1 cellular context compared by ENCODE assay signal in the genomic region with DNA sequence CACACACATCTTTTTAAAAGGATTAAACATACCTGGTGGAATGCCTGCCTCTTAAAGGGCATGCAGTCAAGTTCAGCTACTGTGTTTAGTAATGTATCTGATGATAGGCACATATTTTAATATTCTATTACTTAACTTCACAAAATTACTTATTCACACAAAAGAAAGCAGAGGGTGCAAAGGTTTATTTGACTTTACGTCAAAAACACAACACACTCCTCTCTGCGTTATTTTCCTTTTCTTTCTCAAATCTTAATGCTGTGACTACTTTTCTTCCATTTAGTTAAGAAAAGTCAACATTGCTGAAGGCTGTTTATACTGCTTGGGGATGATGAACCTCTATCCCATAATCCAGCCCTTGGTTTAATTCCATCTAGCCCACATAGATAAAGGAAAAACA.
TF ChIP-seq lines count a peak whose summit lies in the region.

No MANE protein-coding gene starts in this region.

TF ChIP-seq in A549, 52 proteins besides CTCF, POLR2A, EP300 and RAD21 (continued from another document):
- TF ChIP-seq CEBPB (IDR thresholded peaks at IDR 0.05) = peak; percentile 52 to 69; a peak in 3 of 4 replicates
- no peak for TF ChIP-seq TFCP2L1 (CRISPR knock-in tag; IDR thresholded peaks at IDR 0.05)
- TF ChIP-seq, protein P1, sequence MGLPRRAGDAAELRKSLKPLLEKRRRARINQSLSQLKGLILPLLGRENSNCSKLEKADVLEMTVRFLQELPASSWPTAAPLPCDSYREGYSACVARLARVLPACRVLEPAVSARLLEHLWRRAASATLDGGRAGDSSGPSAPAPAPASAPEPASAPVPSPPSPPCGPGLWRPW (IDR thresholded peaks at IDR 0.05) = no peak
- no peak for TF ChIP-seq MAZ (IDR thresholded peaks at IDR 0.05; ENCODE audit: borderline replicate concordance, low read depth, low read length)
- peak; percentile 36; the same call in 1 of the 3 replicates for TF ChIP-seq SMC3 (IDR thresholded peaks at IDR 0.05)
- no peak for TF ChIP-seq CHD4 (IDR thresholded peaks at IDR 0.05; ENCODE audit: borderline replicate concordance)
- TF ChIP-seq JUN (IDR thresholded peaks at IDR 0.05) = 0 out of 5 replicates have a peak, but pooled peaks of 1 of the 2 experiments have one; percentile 47
